8 cellular contexts compared by ENCODE assay signal in the genomic region with DNA sequence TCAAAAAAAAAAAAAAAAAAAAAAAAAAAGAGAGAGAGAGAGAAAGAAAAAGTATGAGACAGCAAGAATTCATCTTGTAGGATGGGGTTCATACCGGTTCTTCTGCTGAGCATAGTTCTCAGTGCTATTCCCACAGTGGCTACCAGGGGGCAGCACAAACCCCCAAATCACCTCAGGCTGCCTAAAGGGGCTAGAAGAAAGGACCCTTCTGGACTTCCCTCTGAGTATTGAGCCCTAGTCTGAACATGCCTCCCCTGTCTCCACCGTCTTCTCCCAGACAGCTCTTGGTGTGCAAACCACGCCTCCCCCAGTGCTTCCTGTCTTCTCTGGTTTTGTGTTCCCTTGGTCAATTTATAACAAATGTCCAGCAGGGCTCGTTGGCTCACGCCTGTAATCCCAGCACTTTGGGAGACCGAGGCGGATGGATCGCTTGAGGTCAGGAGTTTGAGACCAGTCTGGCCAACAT. TPM values are rescaled to one million over a fixed set of nuclear protein-coding genes. Genes with fewer than 3 reads are reported as not detected.
DNase-seq lines count a peak whose midpoint lies in the region; TF ChIP-seq lines count a peak whose summit lies in the region.

No MANE protein-coding gene starts in this region.

- H3K9ac ChIP-seq in SK-N-MC (ENCODE audit: insufficient read length) = no peak overlapping the region

- H3K27me3 ChIP-seq in MG63 = no peaks in the 10 kb centered on the region

- no peak overlapping the region for H3K4me3 Mint-ChIP-seq in progenitor cell of endocrine pancreas (ENCODE audit: low read depth)

- peak; percentile 73 for DNase-seq in DMS 273 (lab: John Stamatoyannopoulos, UW; ENCODE audit: unreplicated experiment)
- no peak for DNase-seq in DMS 273 treated with DMSO at 0.1 percent for 48 hours (lab: John Stamatoyannopoulos, UW)
- peak; percentile 39 for DNase-seq in MG63
- DNase-seq in SK-N-MC (ENCODE audit: low read depth, low spot score) = peak; percentile 58
- peak; percentile 74 for DNase-seq in activated naive CD4-positive, alpha-beta T cell treated with Interleukin-2 at 50 U/mL for 16 hours
- DNase-seq in glomerular visceral epithelial cell (ENCODE audit: extremely low spot score) = peak; percentile 82
- DNase-seq in progenitor cell of endocrine pancreas (ENCODE audit: low spot score, unreplicated experiment) = peak; percentile 75
- DNase-seq in OCI-M2 (lab: John Stamatoyannopoulos, UW; ENCODE audit: unreplicated experiment) = no peak

- H3K36me3 Mint-ChIP-seq in progenitor cell of endocrine pancreas (ENCODE audit: insufficient read depth) = no peaks in the 10 kb centered on the region

- peaks cover 10% of the 10 kb centered on the region for H3K4me1 Mint-ChIP-seq in progenitor cell of endocrine pancreas (ENCODE audit: low read depth)

- H3K9me3 Mint-ChIP-seq in progenitor cell of endocrine pancreas (ENCODE audit: low read depth) = no peaks in the 10 kb centered on the region

- H3K4me3 ChIP-seq in MG63 = no peak overlapping the region
- no peak overlapping the region for H3K4me3 ChIP-seq in SK-N-MC

- TF ChIP-seq CTCF in progenitor cell of endocrine pancreas (IDR thresholded peaks at IDR 0.05; ENCODE audit: unreplicated experiment) = peak; percentile 81

- no peak overlapping the region for H3K27ac Mint-ChIP-seq in progenitor cell of endocrine pancreas

- H3K27me3 Mint-ChIP-seq in progenitor cell of endocrine pancreas = peaks cover 40% of the 10 kb centered on the region

- H3K36me3 ChIP-seq in MG63 (no peaks in the 10 kb centered on the region), SK-N-MC (ENCODE audit: insufficient read depth, low read length) (no peaks in the 10 kb centered on the region)

- no peak overlapping the region for H3K27ac ChIP-seq in SK-N-MC

- H3K9me3 ChIP-seq in MG63 (no peaks in the 10 kb centered on the region), SK-N-MC (ENCODE audit: low read depth, low read length) (no peaks in the 10 kb centered on the region)

RNA-seq across cellular contexts. Expression of a gene that starts 31.3 kb away (rescaled TPM):
- 33.1 and 48.3 TPM in 2 replicates for total RNA-seq in MG63 (2014; rRNA removed; shearing (Covaris generic); ENCODE audit: low replicate concordance)
- total RNA-seq in progenitor cell of endocrine pancreas = 53.1 and 57.6 TPM in 2 replicates

RNA-seq across cellular contexts. Expression of a gene that starts 59.8 kb away (rescaled TPM):
- total RNA-seq in MG63 (2014; rRNA removed; shearing (Covaris generic); ENCODE audit: low replicate concordance) = 20.5 and 26.6 TPM in 2 replicates
- 261 and 271 TPM in 2 replicates for total RNA-seq in progenitor cell of endocrine pancreas

Comparison
In these comparisons a context has a peak if more than half of its experiments do, and no peak if none do; other contexts are left out.
1. DNase-seq: peak in DMS 273 (single experiment), MG63 (single experiment), SK-N-MC (single experiment), activated naive CD4-positive, alpha-beta T cell treated with Interleukin-2 at 50 U/mL for 16 hours (single experiment), glomerular visceral epithelial cell (single experiment) and progenitor cell of endocrine pancreas (single experiment); none in DMS 273 treated with DMSO at 0.1 percent for 48 hours (single experiment) and OCI-M2 (single experiment).